Comparison of ENCODE assay signal across 22 cellular contexts in genomic region chr6:149153637-149154036, GRCh38.
DNase-seq lines count a peak whose midpoint lies in the region; ATAC-seq and TF ChIP-seq lines count a peak whose summit lies in the region.
"Had no signal": no experiment of that assay in that cellular context is flagged by ENCODE, and none has a peak within 500 bp of the region (broad histone marks: within the 10 kb centered on the region; RNA-seq: fewer than 3 reads in every experiment).

No MANE protein-coding gene starts in this region.

- TF ChIP-seq CTCF in mesothelial cell of epicardium (IDR thresholded peaks at IDR 0.05; ENCODE audit: unreplicated experiment) = no peak

- H3K4me1 ChIP-seq in ACC112 (ENCODE audit: control insufficient read depth, insufficient read depth, low read length, unreplicated experiment) = no peaks in the 10 kb centered on the region
- H3K4me1 ChIP-seq: BE2C, SJCRH30 had no signal

- no peak for DNase-seq in T-helper 1 cell
- DNase-seq in T-cell = no peak
- DNase-seq in central memory CD8-positive, alpha-beta T cell (ENCODE audit: low spot score in 2 of 2) = no peak
- DNase-seq in mesothelial cell of epicardium (ENCODE audit: low spot score in 2 of 2, unreplicated experiment in 2 of 2) = no peak
- no peak for DNase-seq in COR-L47 (lab: John Stamatoyannopoulos, UW)
- DNase-seq: 8988T; activated CD4-positive, CD25-positive, alpha-beta regulatory T cell treated with anti-CD3 and anti-CD28 coated beads, Interleukin-2, amount 50 U/mL, for 72 hours; BE2C; erythroblast; GF-D8; NCI-H1436 treated with DMSO at 0.1 percent for 48 hours; NCI-H748 treated with DMSO at 0.1 percent for 48 hours; PC-9; SJCRH30; stimulated activated CD4-positive, alpha-beta T cell treated with anti-CD3 and anti-CD28 coated beads, Interleukin-2, amount 100 ng/mL, for 48 hours; T-helper 9 cell had no signal

- CTCF ChIA-PET in T-cell (lab: Charles Lee) = interaction anchor here in 1 of 2 donors (0.7 kb wide), 2 partner anchors 11 to 318 kb away, joined by 3 to 4 read pairs; no protein-coding TSS in a partner anchor

- peaks cover 69% of the 10 kb centered on the region for H3K4me1 Mint-ChIP-seq in T-helper 1 cell treated with Interleukin-12 subunit alpha and Interleukin-12 subunit beta and Interleukin-4 antibody, amounts not matched to agents 30 μg/mL and 1 μg/mL, for 36 hours (ENCODE audit: low read depth)
- H3K4me1 Mint-ChIP-seq in T-cell = peaks cover 54 to 68% (median 63%) of the 10 kb centered on the region in 3 donors
- H3K4me1 Mint-ChIP-seq in central memory CD8-positive, alpha-beta T cell = peaks cover 58% of the 10 kb centered on the region
- H3K4me1 Mint-ChIP-seq in mesothelial cell of epicardium = no peaks in the 10 kb centered on the region
- H3K4me1 Mint-ChIP-seq: neural crest cell had no signal

- peak overlapping the region; percentile 97 for H3K27ac Mint-ChIP-seq in T-helper 1 cell treated with Interleukin-12 subunit alpha and Interleukin-12 subunit beta and Interleukin-4 antibody, amounts not matched to agents 30 μg/mL and 1 μg/mL, for 36 hours
- peak overlapping the region; percentile 92 for H3K27ac Mint-ChIP-seq in T-cell
- peak overlapping the region; percentile 91 for H3K27ac Mint-ChIP-seq in central memory CD8-positive, alpha-beta T cell (ENCODE audit: low read depth)
- no peak overlapping the region for H3K27ac Mint-ChIP-seq in mesothelial cell of epicardium
- H3K27ac Mint-ChIP-seq: progenitor cell of endocrine pancreas had no signal

- H3K4me3 Mint-ChIP-seq in T-helper 1 cell treated with Interleukin-12 subunit alpha and Interleukin-12 subunit beta and Interleukin-4 antibody, amounts not matched to agents 30 μg/mL and 1 μg/mL, for 36 hours = peak overlapping the region; percentile 58
- H3K4me3 Mint-ChIP-seq in T-cell (peak overlapping the region in 2 of 3 donors; percentile 25 to 50), mesothelial cell of epicardium (no peak overlapping the region)
- H3K4me3 Mint-ChIP-seq in central memory CD8-positive, alpha-beta T cell = peak overlapping the region; percentile 54
- H3K4me3 Mint-ChIP-seq: neural crest cell had no signal

- peaks cover 40% of the 10 kb centered on the region for H3K9me3 Mint-ChIP-seq in T-helper 1 cell treated with Interleukin-12 subunit alpha and Interleukin-12 subunit beta and Interleukin-4 antibody, amounts not matched to agents 30 μg/mL and 1 μg/mL, for 36 hours
- H3K9me3 Mint-ChIP-seq in T-cell = peaks cover 4 to 13% (median 5%) of the 10 kb centered on the region in 3 donors
- H3K9me3 Mint-ChIP-seq in central memory CD8-positive, alpha-beta T cell = no peaks in the 10 kb centered on the region
- peaks cover 8% of the 10 kb centered on the region for H3K9me3 Mint-ChIP-seq in mesothelial cell of epicardium

- peak overlapping the region; percentile 8 for H2AFZ ChIP-seq in ACC112 (ENCODE audit: low read length, unreplicated experiment)
- H2AFZ ChIP-seq: PC-9 had no signal

- no peaks in the 10 kb centered on the region for H3K27me3 Mint-ChIP-seq in T-helper 1 cell treated with Interleukin-12 subunit alpha and Interleukin-12 subunit beta and Interleukin-4 antibody, amounts not matched to agents 30 μg/mL and 1 μg/mL, for 36 hours (ENCODE audit: low read depth)
- H3K27me3 Mint-ChIP-seq in T-cell (no peaks in the 10 kb centered on the region), mesothelial cell of epicardium (ENCODE audit: low read depth) (peaks cover 27% of the 10 kb centered on the region)
- H3K27me3 Mint-ChIP-seq in central memory CD8-positive, alpha-beta T cell = no peaks in the 10 kb centered on the region

- no peak overlapping the region for H3K4me3 ChIP-seq in ACC112 (ENCODE audit: low read depth, low read length)
- H3K4me3 ChIP-seq: cardiac muscle cell, PC-9, SJCRH30 had no signal

- peaks cover 56% of the 10 kb centered on the region for H3K36me3 Mint-ChIP-seq in T-helper 1 cell treated with Interleukin-12 subunit alpha and Interleukin-12 subunit beta and Interleukin-4 antibody, amounts not matched to agents 30 μg/mL and 1 μg/mL, for 36 hours (ENCODE audit: low read depth)
- H3K36me3 Mint-ChIP-seq in T-cell (peaks cover 49% of the 10 kb centered on the region), mesothelial cell of epicardium (no peaks in the 10 kb centered on the region)
- H3K36me3 Mint-ChIP-seq in central memory CD8-positive, alpha-beta T cell (ENCODE audit: insufficient read depth) = peaks cover 3% of the 10 kb centered on the region

- no peaks in the 10 kb centered on the region for H3K79me2 ChIP-seq in ACC112 (ENCODE audit: control insufficient read depth, insufficient read depth, low read length, unreplicated experiment)

- no peaks in the 10 kb centered on the region for H3K36me3 ChIP-seq in ACC112 (ENCODE audit: insufficient read depth, low read length)
- H3K36me3 ChIP-seq: BE2C, cardiac muscle cell, SJCRH30 had no signal

- H3K27ac ChIP-seq in ACC112 (ENCODE audit: low read depth, low read length) = no peak overlapping the region
- H3K27ac ChIP-seq: cardiac muscle cell, PC-9, SJCRH30 had no signal

- POLR2A ChIA-PET in T-cell (lab: Charles Lee) = no interaction called here

- ATAC-seq in T-cell (replicated peaks in 1 of 4) = peak in 1 of 4 experiments; percentile 39
- no peak for ATAC-seq in central memory CD8-positive, alpha-beta T cell (replicated peaks; ENCODE audit: extremely low read depth, poor library complexity, severe bottlenecking)
- no peak for ATAC-seq in HG03457 (IDR thresholded peaks at IDR 0.05; ENCODE audit: unreplicated experiment)

- H3K27me3 ChIP-seq in ACC112 (ENCODE audit: insufficient read depth, low read length) = no peaks in the 10 kb centered on the region
- H3K27me3 ChIP-seq: BE2C, cardiac muscle cell had no signal
